ENCODE assay signal across 9 cellular contexts in the genomic region with DNA sequence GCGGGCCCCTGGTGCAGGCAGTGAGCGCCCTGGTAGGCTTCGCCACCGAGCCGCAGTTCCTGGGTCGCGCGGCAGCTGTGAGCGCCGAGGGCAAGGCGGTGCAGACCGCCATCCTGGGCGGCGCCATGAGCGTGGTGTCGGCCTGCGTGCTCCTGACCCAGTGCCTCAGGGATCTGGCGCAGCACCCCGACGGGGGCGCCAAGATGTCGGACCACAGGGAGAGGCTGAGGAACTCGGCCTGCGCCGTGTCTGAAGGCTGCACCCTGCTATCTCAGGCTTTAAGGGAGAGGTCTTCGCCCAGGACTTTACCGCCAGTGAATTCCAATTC. TPM values are rescaled to one million over a fixed set of nuclear protein-coding genes. Genes with fewer than 3 reads are reported as not detected.
DNase-seq lines count a peak whose midpoint lies in the region; ATAC-seq and TF ChIP-seq lines count a peak whose summit lies in the region.
"Had no signal": no experiment of that assay in that cellular context is flagged by ENCODE, and none has a peak within 500 bp of the region (broad histone marks: within the 10 kb centered on the region; RNA-seq: fewer than 3 reads in every experiment).

No MANE protein-coding gene starts in this region.

- H3K4me3 ChIP-seq in brain microvascular endothelial cell (ENCODE audit: low read depth, low read length), result peak overlapping the region; percentile 88
- peak overlapping the region; percentile 30 to 83 for H3K4me3 ChIP-seq in mesenchymal stem cell (ENCODE audit: insufficient read depth in 1 of 2, low read depth in 1 of 2, low read length in 2 of 2)
- peak overlapping the region; percentile 90 for H3K4me3 ChIP-seq in upper lobe of right lung

- H3K18ac ChIP-seq in mesenchymal stem cell (ENCODE audit: low read depth in 1 of 2, low read length in 2 of 2), result no peak overlapping the region

- H3K4me3 Mint-ChIP-seq in natural killer cell treated with Interleukin-12 subunit alpha and Interleukin-12 subunit beta and Interleukin-15 and Interleukin-18, amount 100 ng/mL, for 72 hours, result peak overlapping the region; percentile 74
- H3K4me3 Mint-ChIP-seq in natural killer cell, result no peak overlapping the region

- intact Hi-C loops in natural killer cell (cut with micrococcal nuclease) (no loop called here), upper lobe of right lung (cut with DNase I) (no loop called here)

- H3K36me3 ChIP-seq in brain microvascular endothelial cell (replicated peaks) (no peaks in the 10 kb centered on the region), mesenchymal stem cell (ENCODE audit: control insufficient read depth in 1 of 2, insufficient read depth in 2 of 2, low read depth in 1 of 2, low read length in 2 of 2) (peaks cover 9 to 23% of the 10 kb centered on the region in 2 experiments), upper lobe of right lung (peaks cover 20% of the 10 kb centered on the region)

- ATAC-seq in natural killer cell treated with Interleukin-12 subunit alpha and Interleukin-12 subunit beta and Interleukin-15 and Interleukin-18, amount 100 ng/mL, for 72 hours, result no peak
- ATAC-seq in natural killer cell, result no peak
- no peak for ATAC-seq in upper lobe of right lung
- no peak for ATAC-seq in HG02970 (IDR thresholded peaks at IDR 0.05; ENCODE audit: low FRiP score, unreplicated experiment)

- peak overlapping the region; percentile 98 for H3K9ac ChIP-seq in mesenchymal stem cell (ENCODE audit: low read length)

- peak overlapping the region; percentile 24 to 31 for H3K4ac ChIP-seq in mesenchymal stem cell (ENCODE audit: low read depth in 1 of 2, low read length in 2 of 2)

- H3K27me3 Mint-ChIP-seq in natural killer cell treated with Interleukin-12 subunit alpha and Interleukin-12 subunit beta and Interleukin-15 and Interleukin-18, amount 100 ng/mL, for 72 hours, result no peaks in the 10 kb centered on the region
- H3K27me3 Mint-ChIP-seq in natural killer cell (ENCODE audit: low read depth in 2 of 2), result no peaks in the 10 kb centered on the region

- no peak overlapping the region for H2BK120ac ChIP-seq in mesenchymal stem cell (ENCODE audit: low read depth, low read length)

- no peak overlapping the region for H2AK5ac ChIP-seq in mesenchymal stem cell (ENCODE audit: low read length, severe bottlenecking)

- H3K9me3 ChIP-seq in mesenchymal stem cell (ENCODE audit: control insufficient read depth, low read length) (no peaks in the 10 kb centered on the region), upper lobe of right lung (no peaks in the 10 kb centered on the region)

- no peaks in the 10 kb centered on the region for H3K9me3 Mint-ChIP-seq in natural killer cell treated with Interleukin-12 subunit alpha and Interleukin-12 subunit beta and Interleukin-15 and Interleukin-18, amount 100 ng/mL, for 72 hours
- H3K9me3 Mint-ChIP-seq in natural killer cell, result no peaks in the 10 kb centered on the region

- peaks cover 33 to 47% of the 10 kb centered on the region in 2 donors for H3K4me1 Mint-ChIP-seq in natural killer cell treated with Interleukin-12 subunit alpha and Interleukin-12 subunit beta and Interleukin-15 and Interleukin-18, amount 100 ng/mL, for 72 hours (ENCODE audit: low read depth in 2 of 2)
- peaks cover 44 to 60% of the 10 kb centered on the region in 2 donors for H3K4me1 Mint-ChIP-seq in natural killer cell

- H3K4me1 ChIP-seq in mesenchymal stem cell (ENCODE audit: control insufficient read depth, insufficient read depth, low read depth, low read length) (peaks cover 18% of the 10 kb centered on the region), upper lobe of right lung (peaks cover 38% of the 10 kb centered on the region)

- H3K27ac ChIP-seq in brain microvascular endothelial cell (no peak overlapping the region), mesenchymal stem cell (ENCODE audit: low read length, poor library complexity, severe bottlenecking) (no peak overlapping the region), upper lobe of right lung (peak overlapping the region; percentile 98)

- 96% methylated on average over 27 of the region's 27 CpGs for WGBS in mesenchymal stem cell

- H3K27me3 ChIP-seq in brain microvascular endothelial cell (replicated peaks) (no peaks in the 10 kb centered on the region), mesenchymal stem cell (ENCODE audit: control insufficient read depth in 1 of 2, insufficient read depth in 1 of 2, low read length in 2 of 2) (no peaks in the 10 kb centered on the region), upper lobe of right lung (no peaks in the 10 kb centered on the region)

- peaks cover 22% of the 10 kb centered on the region for H3K79me1 ChIP-seq in mesenchymal stem cell (replicated peaks; ENCODE audit: low read length, poor library complexity, severe bottlenecking)

- no peak overlapping the region for H2BK15ac ChIP-seq in mesenchymal stem cell (ENCODE audit: low read depth, poor library complexity, severe bottlenecking)

- H3K27ac Mint-ChIP-seq in natural killer cell treated with Interleukin-12 subunit alpha and Interleukin-12 subunit beta and Interleukin-15 and Interleukin-18, amount 100 ng/mL, for 72 hours, result peak overlapping the region in 1 of 2 donors; percentile 54
- H3K27ac Mint-ChIP-seq in natural killer cell, result no peak overlapping the region

- peak overlapping the region; percentile 11 for H3K4me2 ChIP-seq in mesenchymal stem cell (ENCODE audit: low read length, poor library complexity, severe bottlenecking)

- H3K36me3 Mint-ChIP-seq in natural killer cell treated with Interleukin-12 subunit alpha and Interleukin-12 subunit beta and Interleukin-15 and Interleukin-18, amount 100 ng/mL, for 72 hours, result peaks cover 13% of the 10 kb centered on the region
- no peaks in the 10 kb centered on the region for H3K36me3 Mint-ChIP-seq in natural killer cell

- peak overlapping the region; percentile 70 for H4K8ac ChIP-seq in mesenchymal stem cell (ENCODE audit: low read length)

- peak overlapping the region in 1 of 2 experiments; percentile 7 for H2BK12ac ChIP-seq in mesenchymal stem cell (ENCODE audit: low read length in 2 of 2)

- H4K91ac ChIP-seq in mesenchymal stem cell (ENCODE audit: low read length), result no peak overlapping the region

- peak overlapping the region in 1 of 2 experiments; percentile 36 for H3K14ac ChIP-seq in mesenchymal stem cell (ENCODE audit: low read length in 2 of 2)

- no peak overlapping the region for H2AFZ ChIP-seq in mesenchymal stem cell (ENCODE audit: low read depth, low read length)

- peak overlapping the region in 1 of 2 experiments; percentile 99 for H3K23ac ChIP-seq in mesenchymal stem cell (ENCODE audit: low read length in 2 of 2)

- TF ChIP-seq CTCF in natural killer cell (IDR thresholded peaks at IDR 0.05), result no peak
- no peak for TF ChIP-seq CTCF in brain microvascular endothelial cell (IDR thresholded peaks at IDR 0.05; ENCODE audit: low read depth, low read length, missing control alignments)
- TF ChIP-seq CTCF in upper lobe of right lung (IDR thresholded peaks at IDR 0.05), result no peak

- H2BK5ac ChIP-seq in mesenchymal stem cell (ENCODE audit: low read depth, low read length, poor library complexity, severe bottlenecking), result no peak overlapping the region

- in situ Hi-C loops in brain microvascular endothelial cell (cut with HindIII; ENCODE audit: low pct_ligation_motif_present, low sequenced_read_pairs), result no loop called here

- DNase-seq in natural killer cell treated with Interleukin-12 subunit alpha and Interleukin-12 subunit beta and Interleukin-15 and Interleukin-18, amount 100 ng/mL, for 72 hours (ENCODE audit: low spot score), result no peak
- DNase-seq in natural killer cell (no peak), brain microvascular endothelial cell (no peak), mesenchymal stem cell (no peak), upper lobe of right lung (no peak), EL (no peak), AG08395 (ENCODE audit: low spot score) (no peak)
- DNase-seq: SHP77 treated with DMSO at 0.1 percent for 48 hours had no signal

RNA-seq across cellular contexts. Expression of gene TLNRD1, which starts 2.3 kb away (rescaled TPM):
- 10 to 100 TPM; 31.8 to 40.7 TPM for total RNA-seq in natural killer cell treated with Interleukin-12 subunit alpha and Interleukin-12 subunit beta and Interleukin-15 and Interleukin-18, amount 100 ng/mL, for 72 hours
- total RNA-seq in natural killer cell, result 10 to 100 TPM; 13.4 to 19.6 (median 17.5) TPM
- 8.8 TPM for polyA plus RNA-seq in mesenchymal stem cell (2013, experiment 1 of 2)
- 9.0 TPM for polyA plus RNA-seq in mesenchymal stem cell (2013, experiment 2 of 2)
- 27.8 TPM for total RNA-seq in upper lobe of right lung

RNA-seq across cellular contexts. Expression of gene MESD, which starts 13.4 kb away (rescaled TPM):
- total RNA-seq in natural killer cell treated with Interleukin-12 subunit alpha and Interleukin-12 subunit beta and Interleukin-15 and Interleukin-18, amount 100 ng/mL, for 72 hours, result 10 to 100 TPM; 33.7 to 35.6 TPM
- total RNA-seq in natural killer cell, result 10 to 100 TPM; 14.7 to 26.0 (median 24.5) TPM
- 31.1 TPM for polyA plus RNA-seq in mesenchymal stem cell (2013, experiment 1 of 2)
- 31.8 TPM for polyA plus RNA-seq in mesenchymal stem cell (2013, experiment 2 of 2)
- 26.7 TPM for total RNA-seq in upper lobe of right lung
